In genomic region chr5:96279796-96280542, GRCh38 we compare ENCODE assay signal across 8 cellular contexts.
DNase-seq lines count a peak whose midpoint lies in the region; ATAC-seq and TF ChIP-seq lines count a peak whose summit lies in the region.

No MANE protein-coding gene starts in this region.

- TF ChIP-seq CTCF in choroid plexus epithelial cell (conservative IDR thresholded peaks at IDR 0.05; ENCODE audit: low read depth, low read length) (peak; percentile 2), gastrocnemius medialis (IDR thresholded peaks at IDR 0.05 in 4 of 5, conservative IDR thresholded peaks at IDR 0.05 in 1 of 5) (no peak)

- intact Hi-C loops in gastrocnemius medialis (cut with DNase I; ENCODE audit: low total_unique reads) = no loop called here

- no peaks in the 10 kb centered on the region for H3K27me3 ChIP-seq in gastrocnemius medialis

- no peak for TF ChIP-seq POLR2A in gastrocnemius medialis (IDR thresholded peaks at IDR 0.05)

- ATAC-seq in GM18498 (IDR thresholded peaks at IDR 0.05; ENCODE audit: unreplicated experiment) (peak; percentile 67), GM19463 (IDR thresholded peaks at IDR 0.05; ENCODE audit: unreplicated experiment) (peak; percentile 79), HG03139 (IDR thresholded peaks at IDR 0.05; ENCODE audit: unreplicated experiment) (peak; percentile 62), gastrocnemius medialis (no peak)

- no peaks in the 10 kb centered on the region for H3K4me1 ChIP-seq in gastrocnemius medialis

- DNase-seq in choroid plexus epithelial cell (ENCODE audit: low read depth) = no peak
- DNase-seq in OCI-M2 (lab: John Stamatoyannopoulos, UW; ENCODE audit: unreplicated experiment) = no peak
- DNase-seq in HK-2 (ENCODE audit: unreplicated experiment) = no peak
- DNase-seq in NCI-H748 (lab: John Stamatoyannopoulos, UW; ENCODE audit: unreplicated experiment) = no peak
- DNase-seq in gastrocnemius medialis = no peak

- no peak overlapping the region for H3K27ac ChIP-seq in gastrocnemius medialis

- H3K4me3 ChIP-seq in choroid plexus epithelial cell (ENCODE audit: low read depth, low read length) (no peak overlapping the region), gastrocnemius medialis (no peak overlapping the region)

- H3K36me3 ChIP-seq in gastrocnemius medialis = no peaks in the 10 kb centered on the region

- H3K9me3 ChIP-seq in gastrocnemius medialis = no peaks in the 10 kb centered on the region

- in situ Hi-C loops in gastrocnemius medialis (cut with MboI; ENCODE audit: low sequenced_read_pairs in 4 of 4) = no loop called here

Comparison
In these comparisons a context has a peak if more than half of its experiments do, and no peak if none do; other contexts are left out.
1. ATAC-seq: peak in GM18498 (single experiment), GM19463 (single experiment) and HG03139 (single experiment); none in gastrocnemius medialis (0 of 2).